In the genomic region with DNA sequence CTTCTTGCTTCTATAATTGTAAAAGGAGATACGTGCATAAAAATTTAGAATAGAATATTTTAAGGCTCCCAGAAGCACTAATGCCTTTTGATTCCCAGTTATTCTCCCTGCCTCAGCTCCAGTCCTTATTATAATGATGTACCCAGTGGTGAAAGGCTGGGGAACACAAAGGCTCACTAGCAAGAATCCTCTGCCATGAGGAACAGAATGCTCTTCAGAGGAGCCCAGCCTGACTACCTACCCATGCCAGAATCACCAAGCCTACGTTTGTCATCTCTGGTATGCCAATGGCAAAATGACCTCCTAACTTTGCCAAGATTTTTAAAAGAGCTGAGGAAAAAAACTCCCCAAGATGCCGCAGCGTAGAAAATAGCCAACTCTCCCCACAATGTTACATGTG, we compare ENCODE assay signal across 23 cellular contexts.
"Had no signal": no experiment of that assay in that cellular context is flagged by ENCODE, and none has a peak within 500 bp of the region (broad histone marks: within the 10 kb centered on the region; RNA-seq: fewer than 3 reads in every experiment).

No MANE protein-coding gene starts in this region.

- ATAC-seq: lower lobe of right lung; naive thymus-derived CD8-positive, alpha-beta T cell; pancreas; sciatic nerve; stimulated activated memory B cell treated with anti-CD40 and anti-IgM and Interleukin-4, amounts not matched to agents 10 μg/mL and 1 μg/mL and 100 μg/mL, for 72 hours; stimulated activated naive CD8-positive, alpha-beta T cell treated with anti-CD3 and anti-CD28 coated beads, Interleukin-15, amount 100 ng/mL, for 72 hours had no signal

- H3K4me1 ChIP-seq: lower lobe of right lung, pancreas, prostate gland, tibial nerve, vagina had no signal

- H3K4me3 ChIP-seq: lower lobe of right lung, pancreas, prostate gland, tibial nerve, vagina had no signal

- DNase-seq: hypothalamus; immature natural killer cell; kidney; lower lobe of right lung; mammary epithelial cell; mesenchymal stem cell; naive thymus-derived CD8-positive, alpha-beta T cell; nucleus accumbens; pancreas; posterior cingulate gyrus; small intestine; stimulated activated CD4-positive, alpha-beta T cell treated with anti-CD3 and anti-CD28 coated beads, Interleukin-1b, Interleukin-23, amount 100 ng/mL, for 48 hours; stimulated activated CD4-positive, alpha-beta T cell treated with anti-CD3 and anti-CD28 coated beads, Interleukin-2, amount 100 ng/mL, for 48 hours; stimulated activated CD4-positive, alpha-beta T cell treated with anti-CD3 and anti-CD28 coated beads, Interleukin-4, amount 100 ng/mL, for 4 hours; stimulated activated CD8-positive, alpha-beta memory T cell treated with anti-CD3 and anti-CD28 coated beads, Interleukin-4, amount 100 ng/mL, for 48 hours; stimulated activated naive CD4-positive, alpha-beta T cell treated with Interleukin-2 at 50 U/mL for 16 hours; stimulated activated naive CD8-positive, alpha-beta T cell treated with anti-CD3 and anti-CD28 coated beads, Interleukin-15, amount 100 ng/mL, for 72 hours; substantia nigra had no signal

- H3K9me3 ChIP-seq: pancreas, prostate gland had no signal

- H3K27me3 ChIP-seq: pancreas, tibial nerve, vagina had no signal

- H3K27ac ChIP-seq: lower lobe of right lung, pancreas, prostate gland, tibial nerve, vagina had no signal

- H3K36me3 ChIP-seq: lower lobe of right lung, pancreas, prostate gland had no signal
